2 cellular contexts compared by ENCODE assay signal in genomic region chr18:10139783-10140410, GRCh38.
TF ChIP-seq lines count a peak whose summit lies in the region.

No MANE protein-coding gene starts in this region.

TF ChIP-seq in A549, 52 proteins besides CTCF, POLR2A, EP300 and RAD21 (continued from another document):
- TF ChIP-seq, protein P1, sequence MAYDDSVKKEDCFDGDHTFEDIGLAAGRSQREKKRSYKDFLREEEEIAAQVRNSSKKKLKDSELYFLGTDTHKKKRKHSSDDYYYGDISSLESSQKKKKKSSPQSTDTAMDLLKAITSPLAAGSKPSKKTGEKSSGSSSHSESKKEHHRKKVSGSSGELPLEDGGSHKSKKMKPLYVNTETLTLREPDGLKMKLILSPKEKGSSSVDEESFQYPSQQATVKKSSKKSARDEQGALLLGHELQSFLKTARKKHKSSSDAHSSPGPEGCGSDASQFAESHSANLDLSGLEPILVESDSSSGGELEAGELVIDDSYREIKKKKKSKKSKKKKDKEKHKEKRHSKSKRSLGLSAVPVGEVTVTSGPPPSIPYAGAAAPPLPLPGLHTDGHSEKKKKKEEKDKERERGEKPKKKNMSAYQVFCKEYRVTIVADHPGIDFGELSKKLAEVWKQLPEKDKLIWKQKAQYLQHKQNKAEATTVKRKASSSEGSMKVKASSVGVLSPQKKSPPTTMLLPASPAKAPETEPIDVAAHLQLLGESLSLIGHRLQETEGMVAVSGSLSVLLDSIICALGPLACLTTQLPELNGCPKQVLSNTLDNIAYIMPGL (CRISPR knock-in tag; IDR thresholded peaks at IDR 0.05; ENCODE audit: borderline replicate concordance), result no peak
- no peak for TF ChIP-seq CBX8 (IDR thresholded peaks at IDR 0.05)

TF ChIP-seq in HCT116, 20 proteins besides CTCF, POLR2A, EP300 and RAD21 (continued from another document):
- TF ChIP-seq, protein P2, sequence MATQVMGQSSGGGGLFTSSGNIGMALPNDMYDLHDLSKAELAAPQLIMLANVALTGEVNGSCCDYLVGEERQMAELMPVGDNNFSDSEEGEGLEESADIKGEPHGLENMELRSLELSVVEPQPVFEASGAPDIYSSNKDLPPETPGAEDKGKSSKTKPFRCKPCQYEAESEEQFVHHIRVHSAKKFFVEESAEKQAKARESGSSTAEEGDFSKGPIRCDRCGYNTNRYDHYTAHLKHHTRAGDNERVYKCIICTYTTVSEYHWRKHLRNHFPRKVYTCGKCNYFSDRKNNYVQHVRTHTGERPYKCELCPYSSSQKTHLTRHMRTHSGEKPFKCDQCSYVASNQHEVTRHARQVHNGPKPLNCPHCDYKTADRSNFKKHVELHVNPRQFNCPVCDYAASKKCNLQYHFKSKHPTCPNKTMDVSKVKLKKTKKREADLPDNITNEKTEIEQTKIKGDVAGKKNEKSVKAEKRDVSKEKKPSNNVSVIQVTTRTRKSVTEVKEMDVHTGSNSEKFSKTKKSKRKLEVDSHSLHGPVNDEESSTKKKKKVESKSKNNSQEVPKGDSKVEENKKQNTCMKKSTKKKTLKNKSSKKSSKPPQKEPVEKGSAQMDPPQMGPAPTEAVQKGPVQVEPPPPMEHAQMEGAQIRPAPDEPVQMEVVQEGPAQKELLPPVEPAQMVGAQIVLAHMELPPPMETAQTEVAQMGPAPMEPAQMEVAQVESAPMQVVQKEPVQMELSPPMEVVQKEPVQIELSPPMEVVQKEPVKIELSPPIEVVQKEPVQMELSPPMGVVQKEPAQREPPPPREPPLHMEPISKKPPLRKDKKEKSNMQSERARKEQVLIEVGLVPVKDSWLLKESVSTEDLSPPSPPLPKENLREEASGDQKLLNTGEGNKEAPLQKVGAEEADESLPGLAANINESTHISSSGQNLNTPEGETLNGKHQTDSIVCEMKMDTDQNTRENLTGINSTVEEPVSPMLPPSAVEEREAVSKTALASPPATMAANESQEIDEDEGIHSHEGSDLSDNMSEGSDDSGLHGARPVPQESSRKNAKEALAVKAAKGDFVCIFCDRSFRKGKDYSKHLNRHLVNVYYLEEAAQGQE (IDR thresholded peaks at IDR 0.05; ENCODE audit: low read depth), result no peak
- no peak for TF ChIP-seq CEBPB (IDR thresholded peaks at IDR 0.05; ENCODE audit: low read depth)
- no peak for TF ChIP-seq YY1 (IDR thresholded peaks at IDR 0.05; ENCODE audit: extremely low read depth, insufficient replicate concordance, low read depth, low read length)
- peak; percentile 54; the same call in 1 of the 2 replicates for TF ChIP-seq FOSL1 (IDR thresholded peaks at IDR 0.05; ENCODE audit: low read depth)
- peak; percentile 45; the same call in 1 of the 2 replicates for TF ChIP-seq JUND (IDR thresholded peaks at IDR 0.05)
- TF ChIP-seq POLR2AphosphoS5 (IDR thresholded peaks at IDR 0.05; ENCODE audit: low read depth, low read length), result no peak
- no peak for TF ChIP-seq EZH2phosphoT487 (IDR thresholded peaks at IDR 0.05; ENCODE audit: borderline replicate concordance)
